8 cellular contexts compared by ENCODE assay signal in the genomic region with DNA sequence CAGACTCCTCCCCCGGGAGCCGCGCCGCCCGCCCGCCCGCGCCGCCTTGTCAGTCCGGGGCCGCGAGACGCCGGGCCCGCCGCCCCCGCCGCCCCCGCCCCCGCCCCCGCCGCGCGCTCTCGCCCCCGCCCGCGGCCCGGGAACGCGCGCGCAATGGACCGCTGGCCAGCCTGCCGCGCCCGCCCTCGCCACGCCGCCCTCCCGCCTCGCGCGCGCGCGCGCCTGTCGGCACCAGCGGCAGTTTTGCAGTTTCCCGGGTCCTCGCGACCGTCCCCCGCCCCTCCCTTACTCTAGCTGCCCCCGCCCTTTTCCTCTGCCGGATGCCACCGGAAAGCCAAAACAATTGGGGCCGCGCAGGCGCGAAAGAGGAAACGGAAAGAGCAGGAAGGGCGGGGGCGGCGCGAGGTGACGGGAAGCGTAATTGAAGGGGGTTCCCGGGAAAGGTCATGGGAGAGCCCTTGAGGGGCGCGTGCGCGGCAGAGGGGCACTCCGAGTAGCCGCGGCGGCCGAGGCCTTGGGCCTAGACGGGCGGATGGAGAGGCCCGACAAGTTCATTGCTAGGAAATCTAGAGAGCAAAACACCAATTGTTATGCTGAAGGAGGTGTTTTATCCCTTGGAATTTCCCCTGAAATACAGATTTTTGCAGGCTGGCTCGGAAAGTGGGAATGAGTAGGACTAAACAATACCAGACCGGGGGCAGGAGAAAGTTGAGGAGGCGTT. TPM values are rescaled to one million over a fixed set of nuclear protein-coding genes. Genes with fewer than 3 reads are reported as not detected.
DNase-seq lines count a peak whose midpoint lies in the region; ATAC-seq, FAIRE-seq and TF ChIP-seq lines count a peak whose summit lies in the region.

No MANE protein-coding gene starts in this region.

- no peaks in the 10 kb centered on the region for H3K9me3 ChIP-seq in H1 (ENCODE audit: insufficient read depth in 2 of 2, low read depth in 1 of 2, low read length in 1 of 2)

- H3K36me3 ChIP-seq in H1 (ENCODE audit: control insufficient read depth in 2 of 4, insufficient read depth in 4 of 4, low read length in 3 of 4), result no peaks in the 10 kb centered on the region

- no peak overlapping the region for H2BK15ac ChIP-seq in H1 (ENCODE audit: low read length)

- peaks cover 4% of the 10 kb centered on the region in 2 experiments for H4K20me1 ChIP-seq in H1 (replicated peaks in 1 of 2; ENCODE audit: control insufficient read depth in 1 of 2, insufficient read depth in 2 of 2, low read length in 2 of 2)

- H2BK120ac ChIP-seq in H1 (replicated peaks; ENCODE audit: low read depth, low read length), result peak overlapping the region; percentile 21

- 1% methylated on average over 21 of the region's 85 CpGs; no CpG with 5 or more reads in 1 of the 2 experiments for WGBS in H1 (ENCODE audit: extremely low coverage in 1 of 2, insufficient coverage in 1 of 2, insufficient read length in 1 of 2, insufficient replicate concordance in 2 of 2, low coverage in 1 of 2, low lambda C conversion rate in 2 of 2, missing lambda C conversion rate in 1 of 2), 2 experiments

- no peaks in the 10 kb centered on the region for H3K27me3 ChIP-seq in H1 (replicated peaks in 1 of 4; ENCODE audit: control insufficient read depth in 3 of 4, extremely low read depth in 1 of 4, insufficient read depth in 3 of 4, low read length in 3 of 4)

- H3K4me3 ChIP-seq in H1 (ENCODE audit: extremely low read depth in 1 of 4, insufficient read depth in 2 of 4, low read depth in 3 of 4, low read length in 4 of 4), result peak overlapping the region; percentile 69 to 99 (median 86)

- DNase-seq in COR-L47 (lab: John Stamatoyannopoulos, UW) (peak; percentile 98), HT1080 (ENCODE audit: low read depth) (peak; percentile 91), NOMO-1 (lab: John Stamatoyannopoulos, UW; ENCODE audit: unreplicated experiment in 2 of 2) (peak; percentile 88 to 96), H1 (ENCODE audit: low read depth in 1 of 2, low spot score in 2 of 2) (peak; percentile 85 to 95), mesenteric fat pad (ENCODE audit: low spot score) (peak; percentile 98)
- DNase-seq in activated CD8-positive, alpha-beta memory T cell treated with anti-CD3 and anti-CD28 coated beads, Interleukin-2, amount 10 ng/mL, durations not matched to agents 7 days and 5 days, result peak; percentile 98
- DNase-seq in stimulated activated CD8-positive, alpha-beta memory T cell treated with anti-CD3 and anti-CD28 coated beads, Interleukin-15, amount 100 ng/mL, for 24 hours (ENCODE audit: low read depth), result peak; percentile 91

- no peak for FAIRE-seq in H1 (lab: Jason Lieb, UNC)

- no peak for TF ChIP-seq RAD21 in H1 (IDR thresholded peaks at IDR 0.05 in 1 of 2, conservative IDR thresholded peaks at IDR 0.05 in 1 of 2; ENCODE audit: low read depth in 2 of 2, low read length in 2 of 2)

- no peaks in the 10 kb centered on the region for H3K27me3 Mint-ChIP-seq in activated CD8-positive, alpha-beta memory T cell treated with anti-CD3 and anti-CD28 coated beads, Interleukin-2, amount 10 ng/mL, durations not matched to agents 7 days and 5 days

- peaks cover 3 to 13% (median 6%) of the 10 kb centered on the region in 4 experiments; a peak in 6 of 7 replicates for H3K4me1 ChIP-seq in H1 (replicated peaks in 1 of 4; ENCODE audit: control insufficient read depth in 3 of 4, insufficient read depth in 4 of 4, low read length in 3 of 4)

- peak overlapping the region; percentile 88 for H3K4ac ChIP-seq in H1 (replicated peaks; ENCODE audit: insufficient read length, low read depth, low read length)

- peak overlapping the region; percentile 78 for H3K4me3 Mint-ChIP-seq in activated CD8-positive, alpha-beta memory T cell treated with anti-CD3 and anti-CD28 coated beads, Interleukin-2, amount 10 ng/mL, durations not matched to agents 7 days and 5 days

- peak overlapping the region; percentile 93 for H3K27ac ChIP-seq in H1 (ENCODE audit: low read depth, low read length)

- H3K4me1 Mint-ChIP-seq in activated CD8-positive, alpha-beta memory T cell treated with anti-CD3 and anti-CD28 coated beads, Interleukin-2, amount 10 ng/mL, durations not matched to agents 7 days and 5 days, result peaks cover 46% of the 10 kb centered on the region

- CTCF ChIA-PET in activated CD8-positive, alpha-beta memory T cell treated with anti-CD3 and anti-CD28 coated beads, Interleukin-2, amount 10 ng/mL, durations not matched to agents 7 days and 5 days (lab: Charles Lee), result interaction anchor here (0.8 to 6.0 kb wide), 5 partner anchors 10 to 46 kb away, joined by 3 to 39 read pairs (median 12); no protein-coding TSS in a partner anchor
- CTCF ChIA-PET in H1 (lab: Charles Lee; ENCODE audit: partially characterized antibody), result interaction anchor here (0.7 to 3.3 kb wide), 3 partner anchors 10 to 46 kb away, joined by 3 to 13 read pairs (median 4); no protein-coding TSS in a partner anchor

- peak overlapping the region; percentile 81 to 90 for H3K4me2 ChIP-seq in H1 (ENCODE audit: insufficient read depth in 1 of 2, low read depth in 2 of 2, low read length in 2 of 2)

- H3K36me3 Mint-ChIP-seq in activated CD8-positive, alpha-beta memory T cell treated with anti-CD3 and anti-CD28 coated beads, Interleukin-2, amount 10 ng/mL, durations not matched to agents 7 days and 5 days, result peaks cover 26% of the 10 kb centered on the region

- H3K79me2 ChIP-seq in H1 (ENCODE audit: control insufficient read depth in 1 of 2, insufficient read depth in 2 of 2, low read length in 2 of 2), result peaks cover 12 to 39% of the 10 kb centered on the region in 2 experiments; a peak in 3 of 4 replicates

- peak; percentile 46 for ATAC-seq in GM21367 (IDR thresholded peaks at IDR 0.05; ENCODE audit: unreplicated experiment)
- ATAC-seq in activated CD8-positive, alpha-beta memory T cell treated with anti-CD3 and anti-CD28 coated beads, Interleukin-2, amount 10 ng/mL, durations not matched to agents 7 days and 5 days, result peak; percentile 66

- H3K9me3 Mint-ChIP-seq in activated CD8-positive, alpha-beta memory T cell treated with anti-CD3 and anti-CD28 coated beads, Interleukin-2, amount 10 ng/mL, durations not matched to agents 7 days and 5 days (ENCODE audit: low read depth), result no peaks in the 10 kb centered on the region

- H4K8ac ChIP-seq in H1 (ENCODE audit: extremely low read depth, insufficient read depth, low read length), result peak overlapping the region; percentile 97; the same call in 1 of the 2 replicates

- peak overlapping the region; percentile 92 for H3K27ac Mint-ChIP-seq in activated CD8-positive, alpha-beta memory T cell treated with anti-CD3 and anti-CD28 coated beads, Interleukin-2, amount 10 ng/mL, durations not matched to agents 7 days and 5 days

- peak overlapping the region; percentile 90 for H3K56ac ChIP-seq in H1 (replicated peaks; ENCODE audit: insufficient read length, low read depth, low read length)

- no peaks in the 10 kb centered on the region for H3K79me1 ChIP-seq in H1 (ENCODE audit: low read depth, low read length)

- peak overlapping the region; percentile 82 to 97 (median 85) for H3K9ac ChIP-seq in H1 (replicated peaks in 1 of 4; ENCODE audit: extremely low read depth in 1 of 4, low read depth in 3 of 4, low read length in 3 of 4)

- peak overlapping the region; percentile 80; the same call in 1 of the 2 replicates for H2BK12ac ChIP-seq in H1 (ENCODE audit: low read depth, low read length)

- no peak for TF ChIP-seq EP300 in H1 (IDR thresholded peaks at IDR 0.05; ENCODE audit: borderline replicate concordance in 1 of 2, low read depth in 2 of 2, low read length in 2 of 2)

- peak overlapping the region; percentile 47 for H2AFZ ChIP-seq in H1 (ENCODE audit: low read length)

- peak overlapping the region; percentile 90 for H2BK5ac ChIP-seq in H1 (ENCODE audit: low read depth, low read length)

- H3K23me2 ChIP-seq in H1 (ENCODE audit: low read depth, low read length), result peaks cover 5% of the 10 kb centered on the region

- peak overlapping the region; percentile 90 for H4K5ac ChIP-seq in H1 (ENCODE audit: insufficient read length, low read depth, low read length)

- no peak for TF ChIP-seq CTCF in H1 (IDR thresholded peaks at IDR 0.05; ENCODE audit: control extremely low read depth in 1 of 3, insufficient read depth in 1 of 3, low read depth in 1 of 3, low read length in 3 of 3)

- peak overlapping the region; percentile 95; the same call in 1 of the 2 replicates for H3K18ac ChIP-seq in H1 (ENCODE audit: extremely low read depth, low read length)

- peak overlapping the region; percentile 90 for H4K91ac ChIP-seq in H1 (replicated peaks; ENCODE audit: insufficient read length, low read length)

- TF ChIP-seq POLR2A in H1 (IDR thresholded peaks at IDR 0.05; ENCODE audit: control extremely low read depth in 1 of 2, low read depth in 2 of 2, low read length in 2 of 2), result no peak; a peak in 1 of 3 replicates

- no peak overlapping the region for H2AK5ac ChIP-seq in H1 (ENCODE audit: low read depth, low read length)

- peak overlapping the region; percentile 32; the same call in 1 of the 2 replicates for H2BK20ac ChIP-seq in H1 (ENCODE audit: low read length)

- no peak overlapping the region for H3K23ac ChIP-seq in H1 (ENCODE audit: insufficient read length)

- H3K14ac ChIP-seq in H1 (ENCODE audit: insufficient read length), result no peak overlapping the region

- POLR2A ChIA-PET in H1 (lab: Charles Lee; ENCODE audit: partially characterized antibody), result interaction anchor here (0.7 to 4.3 kb wide), 15 partner anchors 8 to 238 kb away, joined by 3 to 21 read pairs (median 4); partner anchors contain the start of genes BBS9, NT5C3A and RP9

TF ChIP-seq in H1, 55 proteins besides CTCF, POLR2A, EP300 and RAD21 (continues in another document):
- peak; percentile 76 for TF ChIP-seq PHF8 (conservative IDR thresholded peaks at IDR 0.05; ENCODE audit: low read depth, low read length)
- peak; percentile 93 for TF ChIP-seq MAX (IDR thresholded peaks at IDR 0.05)

RNA-seq across cellular contexts. Expression of gene KBTBD2, which starts 0.4 kb away (rescaled TPM):
- total RNA-seq in HT1080 (2014; rRNA removed; shearing (Covaris generic)), result 28.0 and 32.9 TPM in 2 replicates
- polyA plus RNA-seq in HT1080 (2015; cell fraction: cytosol; rRNA removed), result 26.0 and 33.6 TPM in 2 replicates
- polyA plus RNA-seq in HT1080 (2015; cell fraction: nucleus; rRNA removed), result 37.5 and 37.6 TPM in 2 replicates
- total RNA-seq in activated CD8-positive, alpha-beta memory T cell treated with anti-CD3 and anti-CD28 coated beads, Interleukin-2, amount 10 ng/mL, durations not matched to agents 7 days and 5 days, result 10 to 100 TPM; 30.3 to 38.5 TPM
- total RNA-seq in H1 (2021; fragmentation: NEBNext Ultra II Directional; extraction: Animal tissue kit (Norgen Biotek cat#: 25700)), result 23.4 and 25.7 TPM in 2 replicates
- polyA plus RNA-seq in H1 (2011; rRNA removed), result 7.4 and 13.1 TPM in 2 replicates
- polyA plus RNA-seq in H1 (2011; cell fraction: cytosol; rRNA removed), result 11.2 TPM
- polyA plus RNA-seq in H1 (2011; cell fraction: nucleus; rRNA removed), result 7.3 TPM
- polyA plus RNA-seq in H1 (2012, experiment 1 of 2), result 14.4 to 25.4 TPM (median 18.4 TPM) in 4 replicates
- polyA plus RNA-seq in H1 (2012, experiment 2 of 2), result 2.8 TPM
- 11.5 TPM for polyA plus RNA-seq in H1 (2013, experiment 1 of 2)
- 11.6 TPM for polyA plus RNA-seq in H1 (2013, experiment 2 of 2)
- polyA minus RNA-seq in H1 (2011; rRNA and poly(A)+ RNA removed), result 17.3 and 28.9 TPM in 2 replicates
- polyA minus RNA-seq in H1 (2011; cell fraction: cytosol; rRNA and poly(A)+ RNA removed), result 13.6 TPM
- polyA minus RNA-seq in H1 (2011; cell fraction: nucleus; rRNA and poly(A)+ RNA removed), result 19.3 TPM
- total RNA-seq in mesenteric fat pad, result 33.9 TPM

Comparison
In these comparisons a context has a peak if more than half of its experiments do, and no peak if none do; other contexts are left out.
1. Peak in every context shown above with its lines: DNase-seq, ATAC-seq, H3K4me3 ChIP-seq and H3K27ac ChIP-seq.